19 cellular contexts compared by ENCODE assay signal in genomic region chr20:9927224-9927623, GRCh38.
"Had no signal": no experiment of that assay in that cellular context is flagged by ENCODE, and none has a peak within 500 bp of the region (broad histone marks: within the 10 kb centered on the region; RNA-seq: fewer than 3 reads in every experiment).

No MANE protein-coding gene starts in this region.

- H2AFZ ChIP-seq: hepatocyte, parathyroid adenoma had no signal

- H3K4me3 ChIP-seq: dorsolateral prefrontal cortex, hepatocyte, lung, sigmoid colon, spleen, thyroid gland had no signal

- H3K9ac ChIP-seq: parathyroid adenoma had no signal

- H3K79me2 ChIP-seq: hepatocyte, parathyroid adenoma had no signal

- ATAC-seq: activated CD4-positive, alpha-beta T cell treated with anti-CD3 and anti-CD28 coated beads for 36 hours; activated CD8-positive, alpha-beta memory T cell treated with anti-CD3 and anti-CD28 coated beads, Interleukin-2, amount 10 ng/mL, durations not matched to agents 7 days and 5 days; left lobe of liver had no signal

- H3K4me2 ChIP-seq: hepatocyte had no signal

- H3K36me3 ChIP-seq: sigmoid colon, spleen, thyroid gland, WERI-Rb-1 had no signal

- FAIRE-seq: colon, islet of Langerhans had no signal

- H3K27ac ChIP-seq: dorsolateral prefrontal cortex, hepatocyte, parathyroid adenoma, sigmoid colon, spleen, thyroid gland, WERI-Rb-1 had no signal

- DNase-seq: activated CD4-positive, alpha-beta memory T cell treated with anti-CD3 and anti-CD28 coated beads, Interleukin-2, amount 10 ng/mL, durations not matched to agents 7 days and 5 days; activated CD4-positive, alpha-beta T cell treated with anti-CD3 and anti-CD28 coated beads for 36 hours; activated CD8-positive, alpha-beta memory T cell treated with anti-CD3 and anti-CD28 coated beads, Interleukin-2, amount 10 ng/mL, durations not matched to agents 7 days and 5 days; activated naive CD4-positive, alpha-beta T cell; activated naive CD8-positive, alpha-beta T cell treated with anti-CD3 and anti-CD28 coated beads for 36 hours; amniotic stem cell; caudate nucleus; dorsolateral prefrontal cortex; sigmoid colon; spleen; stimulated activated CD4-positive, alpha-beta T cell treated with anti-CD3 and anti-CD28 coated beads, Interleukin-4, amount 100 ng/mL, for 4 hours; thyroid gland; WERI-Rb-1 had no signal

- H3K9me3 ChIP-seq: sigmoid colon, spleen, thyroid gland had no signal

- H3K27me3 ChIP-seq: dorsolateral prefrontal cortex, hepatocyte, sigmoid colon, spleen, thyroid gland had no signal

- H3K4me1 ChIP-seq: parathyroid adenoma, sigmoid colon, spleen, thyroid gland had no signal
